ENCODE assay signal across 21 cellular contexts in the genomic region with DNA sequence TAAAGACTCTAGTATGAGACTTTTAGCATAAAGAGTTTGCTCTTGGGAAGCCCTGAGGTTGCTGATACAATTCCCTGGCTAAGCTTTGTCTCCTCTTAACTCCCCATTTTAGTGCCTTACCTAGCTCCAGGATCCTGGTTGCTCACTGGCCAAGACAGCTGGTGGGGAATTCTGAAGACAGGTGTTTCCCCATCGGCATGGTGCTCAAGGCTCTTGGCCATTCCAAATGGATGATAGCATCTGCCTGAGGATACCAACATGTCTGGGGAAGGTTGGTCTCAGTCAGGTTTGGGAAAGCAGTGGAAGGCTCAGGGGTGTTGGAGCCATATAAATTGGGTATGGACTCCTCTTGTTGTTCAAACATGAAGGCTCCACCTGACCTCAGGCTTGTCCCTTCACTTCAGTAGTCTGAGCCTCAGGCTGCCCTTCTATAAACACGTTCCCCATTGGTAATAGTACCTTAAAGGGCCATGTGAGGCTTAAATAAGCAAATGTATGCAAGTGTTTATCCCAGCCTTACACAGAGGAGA. TPM values are rescaled to one million over a fixed set of nuclear protein-coding genes. Genes with fewer than 3 reads are reported as not detected.
DNase-seq lines count a peak whose midpoint lies in the region; FAIRE-seq and TF ChIP-seq lines count a peak whose summit lies in the region.
"Had no signal": no experiment of that assay in that cellular context is flagged by ENCODE, and none has a peak within 500 bp of the region (broad histone marks: within the 10 kb centered on the region; RNA-seq: fewer than 3 reads in every experiment).

No MANE protein-coding gene starts in this region.

- intact Hi-C loops in colonic mucosa (cut with DNase I), result no loop called here

- no peaks in the 10 kb centered on the region for H3K9me3 ChIP-seq in colonic mucosa

- H3K36me3 ChIP-seq in bronchial epithelial cell (ENCODE audit: control insufficient read depth, insufficient read depth, low read length) (no peaks in the 10 kb centered on the region), colonic mucosa (no peaks in the 10 kb centered on the region)
- H3K36me3 ChIP-seq: HAP-1 had no signal

- H3K4me1 ChIP-seq in colonic mucosa, result no peaks in the 10 kb centered on the region
- H3K4me1 ChIP-seq: HAP-1 had no signal

- DNase-seq in bronchial epithelial cell (ENCODE audit: low read depth), result no peak
- peak; percentile 9 for DNase-seq in colonic mucosa
- DNase-seq in islet precursor cell, result peak; percentile 29
- DNase-seq in SW480 (ENCODE audit: low spot score), result no peak
- DNase-seq in NCI-H1417 treated with DMSO at 0.1 percent for 48 hours (lab: John Stamatoyannopoulos, UW), result no peak
- no peak for DNase-seq in activated T-cell treated with anti-CD3 and anti-CD28 coated beads, Interleukin-2, amount 50 U/mL, for 48 hours
- DNase-seq: C1 segment of cervical spinal cord; Calu3; CD4-positive, alpha-beta memory T cell; COR-L47; DMS53; DMS79 treated with DMSO at 0.1 percent for 48 hours; GF-D8; GOT3; HFFc6 had no signal

- H3K27ac ChIP-seq in colonic mucosa, result no peak overlapping the region

- peaks cover 2% of the 10 kb centered on the region for H3K27me3 ChIP-seq in bronchial epithelial cell (ENCODE audit: control insufficient read depth, insufficient read depth, low read length)
- H3K27me3 ChIP-seq in colonic mucosa, result no peaks in the 10 kb centered on the region

- no peak overlapping the region for H3K9ac ChIP-seq in colonic mucosa (ENCODE audit: low read depth in 2 of 2, low read length in 2 of 2)

- H3K4me3 ChIP-seq in bronchial epithelial cell (ENCODE audit: low read depth, low read length), result no peak overlapping the region
- no peak overlapping the region for H3K4me3 ChIP-seq in colonic mucosa
- H3K4me3 ChIP-seq: HAP-1 had no signal

- FAIRE-seq in bronchial epithelial cell (lab: Jason Lieb, UNC), result peak; percentile 55
- FAIRE-seq: GM12891, H54 had no signal

- no peak for TF ChIP-seq CTCF in bronchial epithelial cell (IDR thresholded peaks at IDR 0.05; ENCODE audit: insufficient read depth, low read length, severe bottlenecking)
- TF ChIP-seq CTCF in colonic mucosa (IDR thresholded peaks at IDR 0.05), result no peak

RNA-seq across cellular contexts. Expression of a gene that starts 44.5 kb away (rescaled TPM):
- total RNA-seq in bronchial epithelial cell (0.26 and 1.3 TPM in 2 replicates), colonic mucosa (10 to 100 TPM; 29.8 to 68.2 TPM)
- total RNA-seq: A172; A673; Calu3; CD4-positive, alpha-beta memory T cell; G401 had no signal

Comparison
In these comparisons a context has a peak if more than half of its experiments do, and no peak if none do; other contexts are left out.
1. DNase-seq: peak in colonic mucosa (single experiment) and islet precursor cell (single experiment); none in bronchial epithelial cell (single experiment), SW480 (single experiment), NCI-H1417 treated with DMSO at 0.1 percent for 48 hours (single experiment) and activated T-cell treated with anti-CD3 and anti-CD28 coated beads, Interleukin-2, amount 50 U/mL, for 48 hours (0 of 2).
2. RNA of a gene that starts 44.5 kb away (total RNA-seq): 29.8 to 68.2 TPM in colonic mucosa; 0.26 to 1.3 TPM in bronchial epithelial cell; every median in the first group is over 10 times any median in the second.